Comparison of ENCODE assay signal across 8 cellular contexts in the genomic region with DNA sequence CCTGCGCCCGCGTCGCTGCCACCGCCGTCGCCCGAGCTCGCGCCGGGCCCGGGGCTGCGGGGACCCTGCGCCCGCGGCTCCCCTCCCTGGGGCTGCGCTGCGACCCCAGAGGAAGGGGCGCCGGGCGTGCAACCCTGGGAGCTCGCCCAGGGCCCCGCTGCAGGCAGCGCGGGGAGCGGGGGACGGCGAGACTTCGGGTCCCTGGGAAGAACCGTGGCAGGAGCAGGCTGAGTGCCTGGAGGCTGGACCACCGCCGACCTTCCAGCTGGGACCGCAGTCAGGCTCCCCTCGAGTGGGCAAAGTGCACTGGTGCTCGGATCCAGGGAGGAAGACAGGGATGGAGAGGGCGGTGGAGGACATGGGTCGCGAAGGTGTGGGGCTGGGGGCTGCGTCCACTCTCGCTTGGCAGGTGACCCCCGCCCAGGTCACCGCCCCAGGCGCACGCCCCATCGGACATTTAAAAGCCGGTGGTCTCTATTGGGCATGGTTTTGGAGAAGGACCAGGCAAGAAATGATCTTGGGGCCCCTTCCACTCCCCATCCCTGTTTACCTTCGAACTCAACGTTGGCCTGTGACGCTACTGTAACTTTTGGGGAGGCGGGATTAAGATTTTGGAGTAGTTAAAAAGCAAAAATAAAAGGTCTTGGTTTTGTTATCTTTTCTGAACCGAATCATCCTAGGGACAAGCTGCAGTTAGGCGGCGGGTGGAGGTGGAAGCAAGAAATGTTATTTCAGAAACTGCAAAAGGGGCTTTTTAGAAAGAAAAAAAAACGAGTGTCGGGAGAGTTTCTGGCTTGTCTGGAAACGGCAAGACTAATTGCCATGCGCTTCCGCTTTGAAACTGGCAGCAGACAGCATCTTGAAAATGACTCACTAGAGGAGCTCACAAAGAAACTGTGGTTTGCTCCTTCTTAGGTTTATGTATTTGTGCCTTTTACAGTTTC. TPM values are rescaled to one million over a fixed set of nuclear protein-coding genes. Genes with fewer than 3 reads are reported as not detected.
DNase-seq lines count a peak whose midpoint lies in the region; ATAC-seq and TF ChIP-seq lines count a peak whose summit lies in the region.

No MANE protein-coding gene starts in this region.

- in situ Hi-C loops in Caki2 (cut with HindIII; ENCODE audit: low pct_unique_long_range_greater_than_20kb, low sequenced_read_pairs), result no loop called here

- ATAC-seq in GM19467 (IDR thresholded peaks at IDR 0.05; ENCODE audit: unreplicated experiment) (peak; percentile 78), HG03571 (IDR thresholded peaks at IDR 0.05; ENCODE audit: unreplicated experiment) (peak; percentile 67)

- H3K27me3 ChIP-seq in adipocyte (replicated peaks; ENCODE audit: control insufficient read depth, insufficient read depth, low read length) (no peaks in the 10 kb centered on the region), left ventricle myocardium inferior (ENCODE audit: low read depth) (no peaks in the 10 kb centered on the region)

- peak; percentile 33 for DNase-seq in Caki2 (ENCODE audit: low read depth)
- DNase-seq in SW 1271 (lab: John Stamatoyannopoulos, UW), result peak; percentile 53 to 73
- peak; percentile 87 for DNase-seq in adipocyte (ENCODE audit: low read depth)
- peak; percentile 30 for DNase-seq in left ventricle myocardium inferior
- peak; percentile 65 for DNase-seq in retina
- no peak for DNase-seq in NCI-H446 treated with DMSO at 0.1 percent for 48 hours (lab: John Stamatoyannopoulos, UW)

- H3K9me3 ChIP-seq in adipocyte (ENCODE audit: control insufficient read depth, low read length), result no peaks in the 10 kb centered on the region
- H3K9me3 ChIP-seq in left ventricle myocardium inferior (replicated peaks), result peaks cover under 1% of the 10 kb centered on the region

- TF ChIP-seq CTCF in left ventricle myocardium inferior (IDR thresholded peaks at IDR 0.05; ENCODE audit: borderline replicate concordance), result no peak

- no peaks in the 10 kb centered on the region for H3K36me3 ChIP-seq in adipocyte (ENCODE audit: control insufficient read depth, insufficient read depth, low read length, severe bottlenecking)
- no peaks in the 10 kb centered on the region for H3K36me3 ChIP-seq in left ventricle myocardium inferior

- H3K9ac ChIP-seq in adipocyte (ENCODE audit: low read length), result peak overlapping the region; percentile 93

- H3K4me1 ChIP-seq in adipocyte (ENCODE audit: control insufficient read depth, insufficient read depth, low read length) (peaks cover 34% of the 10 kb centered on the region), left ventricle myocardium inferior (peaks cover 65% of the 10 kb centered on the region)

- peak overlapping the region; percentile 85 for H3K27ac ChIP-seq in left ventricle myocardium inferior (replicated peaks)

- H3K4me3 ChIP-seq in adipocyte (ENCODE audit: low read length) (peak overlapping the region; percentile 97), left ventricle myocardium inferior (peak overlapping the region; percentile 88)

- intact Hi-C loops in left ventricle myocardium inferior (cut with micrococcal nuclease), result no loop called here

RNA-seq across cellular contexts. Expression of gene ELK3, which starts 1.0 kb away (rescaled TPM):
- 2.0 and 9.0 TPM in 2 replicates for total RNA-seq in Caki2 (2014; rRNA removed; shearing (Covaris generic); ENCODE audit: low replicate concordance)
- 17.1 TPM for total RNA-seq in left ventricle myocardium inferior
